In the genomic region with DNA sequence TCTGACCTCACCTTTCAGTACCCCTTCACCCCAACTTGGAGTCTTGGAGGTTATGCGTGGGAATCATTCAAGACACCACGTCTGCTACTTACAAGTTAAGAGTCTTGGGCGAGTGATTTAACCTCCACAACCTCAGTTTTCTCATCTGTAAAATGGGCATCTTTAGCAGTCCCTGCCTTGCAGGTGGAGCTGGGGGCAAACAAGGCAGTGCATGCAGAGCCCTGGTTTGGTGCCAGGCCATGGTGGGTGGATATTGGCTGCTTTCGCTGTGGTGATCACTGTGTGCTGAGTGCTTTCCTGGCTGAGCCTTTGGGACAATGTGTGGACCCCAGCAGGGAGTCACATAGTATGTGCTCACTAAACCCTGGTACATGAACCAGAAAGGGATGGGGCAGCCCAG, we compare ENCODE assay signal across 15 cellular contexts. TPM values are rescaled to one million over a fixed set of nuclear protein-coding genes. Genes with fewer than 3 reads are reported as not detected.
DNase-seq lines count a peak whose midpoint lies in the region; ATAC-seq, FAIRE-seq and TF ChIP-seq lines count a peak whose summit lies in the region.
"Had no signal": no experiment of that assay in that cellular context is flagged by ENCODE, and none has a peak within 500 bp of the region (broad histone marks: within the 10 kb centered on the region; RNA-seq: fewer than 3 reads in every experiment).

No MANE protein-coding gene starts in this region.

- peak overlapping the region; percentile 43 for H3K9ac ChIP-seq in HCT116 (ENCODE audit: low read length)
- H3K9ac ChIP-seq in endothelial cell of umbilical vein (replicated peaks; ENCODE audit: extremely low read depth, insufficient read depth, low read length), result no peak overlapping the region

- peaks cover 22% of the 10 kb centered on the region for H3K4me1 Mint-ChIP-seq in stimulated activated effector memory CD8-positive, alpha-beta T cell treated with anti-CD3 and anti-CD28 coated beads, Interleukin-12 subunit alpha, Interleukin-12 subunit beta, amount 100 ng/mL, for 72 hours

- H3K36me3 ChIP-seq in HCT116 (ENCODE audit: control insufficient read depth in 1 of 2, insufficient read depth in 2 of 2, low read length in 2 of 2), result no peaks in the 10 kb centered on the region
- no peaks in the 10 kb centered on the region for H3K36me3 ChIP-seq in OCI-LY7 (ENCODE audit: insufficient read depth, low read length)
- no peaks in the 10 kb centered on the region for H3K36me3 ChIP-seq in endothelial cell of umbilical vein (ENCODE audit: control insufficient read depth in 2 of 2, extremely low read depth in 1 of 2, insufficient read depth in 2 of 2, low read length in 2 of 2)
- H3K36me3 ChIP-seq in gastrocnemius medialis, result no peaks in the 10 kb centered on the region
- H3K36me3 ChIP-seq in small intestine (ENCODE audit: control insufficient read depth in 2 of 2, insufficient read depth in 2 of 2, low read length in 2 of 2), result no peaks in the 10 kb centered on the region
- H3K36me3 ChIP-seq in heart right ventricle, result no peaks in the 10 kb centered on the region
- H3K36me3 ChIP-seq: thoracic aorta had no signal

- no peak for TF ChIP-seq RAD21 in HCT116 (IDR thresholded peaks at IDR 0.05; ENCODE audit: low read depth)

- no peak overlapping the region for H3K4me3 Mint-ChIP-seq in stimulated activated effector memory CD8-positive, alpha-beta T cell treated with anti-CD3 and anti-CD28 coated beads, Interleukin-12 subunit alpha, Interleukin-12 subunit beta, amount 100 ng/mL, for 72 hours
- H3K4me3 Mint-ChIP-seq: activated B cell treated with CpG ODN at 0.5 μM for 24 hours; activated naive CD8-positive, alpha-beta T cell treated with anti-CD3 and anti-CD28 coated beads, Interleukin-2, amount 10 ng/mL, durations not matched to agents 7 days and 5 days; naive thymus-derived CD4-positive, alpha-beta T cell; T-helper 1 cell treated with Interleukin-12 subunit alpha and Interleukin-12 subunit beta and Interleukin-4 antibody, amounts not matched to agents 30 μg/mL and 1 μg/mL, for 36 hours had no signal

- H3K79me2 ChIP-seq in HCT116 (ENCODE audit: insufficient read depth, low read length) (no peaks in the 10 kb centered on the region), OCI-LY7 (ENCODE audit: insufficient read depth, low read depth, low read length) (no peaks in the 10 kb centered on the region), endothelial cell of umbilical vein (ENCODE audit: control insufficient read depth, insufficient read depth, low read length) (no peaks in the 10 kb centered on the region)

- H3K4me3 ChIP-seq in HCT116 (replicated peaks in 1 of 2; ENCODE audit: low read depth in 1 of 2, low read length in 2 of 2), result no peak overlapping the region
- peak overlapping the region; percentile 68 for H3K4me3 ChIP-seq in OCI-LY7 (ENCODE audit: low read depth, low read length, poor library complexity, severe bottlenecking)
- no peak overlapping the region for H3K4me3 ChIP-seq in endothelial cell of umbilical vein (replicated peaks in 1 of 3; ENCODE audit: insufficient read depth in 1 of 3, low read depth in 1 of 3, low read length in 3 of 3)
- H3K4me3 ChIP-seq in gastrocnemius medialis, result no peak overlapping the region
- no peak overlapping the region for H3K4me3 ChIP-seq in small intestine (ENCODE audit: low read depth in 1 of 2, low read length in 2 of 2)
- no peak overlapping the region for H3K4me3 ChIP-seq in heart right ventricle
- H3K4me3 ChIP-seq: thoracic aorta had no signal

- H3K9me2 ChIP-seq in HCT116 (ENCODE audit: insufficient read depth), result no peaks in the 10 kb centered on the region
- no peaks in the 10 kb centered on the region for H3K9me2 ChIP-seq in OCI-LY7 (ENCODE audit: insufficient read depth, low read length)

- RAD21 ChIA-PET in HCT116 (lab: Charles Lee; ENCODE audit: low non-redundant PET in 1 of 2, low total read pairs in 2 of 2, uncharacterized antibody in 2 of 2, unreplicated experiment in 2 of 2), result no interaction called here

- TF ChIP-seq CTCF in HCT116 (IDR thresholded peaks at IDR 0.05 in 2 of 3, conservative IDR thresholded peaks at IDR 0.05 in 1 of 3; ENCODE audit: borderline replicate concordance in 1 of 3, insufficient read depth in 1 of 3, low read depth in 2 of 3, low read length in 2 of 3), result no peak
- no peak for TF ChIP-seq CTCF in OCI-LY7 (conservative IDR thresholded peaks at IDR 0.05; ENCODE audit: low read length)
- TF ChIP-seq CTCF in endothelial cell of umbilical vein (IDR thresholded peaks at IDR 0.05; ENCODE audit: extremely low read depth in 1 of 2, insufficient read depth in 1 of 2, low read depth in 1 of 2, low read length in 2 of 2), result no peak
- no peak for TF ChIP-seq CTCF in gastrocnemius medialis (IDR thresholded peaks at IDR 0.05 in 4 of 5, conservative IDR thresholded peaks at IDR 0.05 in 1 of 5)
- no peak for TF ChIP-seq CTCF in heart right ventricle (IDR thresholded peaks at IDR 0.05)

- H3K27ac Mint-ChIP-seq in stimulated activated effector memory CD8-positive, alpha-beta T cell treated with anti-CD3 and anti-CD28 coated beads, Interleukin-12 subunit alpha, Interleukin-12 subunit beta, amount 100 ng/mL, for 72 hours, result no peak overlapping the region
- H3K27ac Mint-ChIP-seq: activated T-cell treated with anti-CD3 and anti-CD28 coated beads, Interleukin-2, amount 50 U/mL, for 72 hours; naive thymus-derived CD4-positive, alpha-beta T cell; T-helper 1 cell treated with Interleukin-12 subunit alpha and Interleukin-12 subunit beta and Interleukin-4 antibody, amounts not matched to agents 30 μg/mL and 1 μg/mL, for 36 hours had no signal

- H3K9me1 ChIP-seq in endothelial cell of umbilical vein (replicated peaks; ENCODE audit: control insufficient read depth, extremely low read depth, insufficient read depth, low read length), result no peaks in the 10 kb centered on the region

- H3K27ac ChIP-seq in HCT116 (ENCODE audit: low read depth, low read length) (peak overlapping the region; percentile 73), OCI-LY7 (ENCODE audit: low read depth, low read length, poor library complexity, severe bottlenecking) (peak overlapping the region; percentile 71), endothelial cell of umbilical vein (ENCODE audit: insufficient read depth, low read depth, low read length) (no peak overlapping the region), gastrocnemius medialis (peak overlapping the region in 3 of 4 donors; percentile 67 to 84 (median 73)), small intestine (ENCODE audit: low read depth in 1 of 2, low read length in 1 of 2) (no peak overlapping the region), heart right ventricle (no peak overlapping the region)
- H3K27ac ChIP-seq: thoracic aorta had no signal

- TF ChIP-seq POLR2A in HCT116 (IDR thresholded peaks at IDR 0.05; ENCODE audit: borderline replicate concordance, extremely low read depth, insufficient read depth, insufficient read length) (no peak), endothelial cell of umbilical vein (IDR thresholded peaks at IDR 0.05; ENCODE audit: low read depth, low read length) (no peak), gastrocnemius medialis (IDR thresholded peaks at IDR 0.05) (no peak)

- H2AFZ ChIP-seq in HCT116 (ENCODE audit: low read depth, low read length, poor library complexity, severe bottlenecking) (no peak overlapping the region), OCI-LY7 (ENCODE audit: low read length) (peak overlapping the region; percentile 60; the same call in 1 of the 2 replicates), endothelial cell of umbilical vein (ENCODE audit: low read depth, low read length) (peak overlapping the region; percentile 82)

- FAIRE-seq in endothelial cell of umbilical vein (lab: Jason Lieb, UNC), result no peak
- no peak for FAIRE-seq in small intestine (lab: Jason Lieb, UNC)

- ATAC-seq in HCT116 (no peak), gastrocnemius medialis (no peak), heart right ventricle (no peak)
- ATAC-seq in stimulated activated effector memory CD8-positive, alpha-beta T cell treated with anti-CD3 and anti-CD28 coated beads, Interleukin-12 subunit alpha, Interleukin-12 subunit beta, amount 100 ng/mL, for 72 hours, result no peak

- 93 to 98% (median 95%) methylated on average over 4 of the region's 4 CpGs for WGBS in small intestine, 3 donors
- 91 to 95% methylated on average over 4 of the region's 4 CpGs for WGBS in heart right ventricle, 2 donors

- H3K9me3 Mint-ChIP-seq in stimulated activated effector memory CD8-positive, alpha-beta T cell treated with anti-CD3 and anti-CD28 coated beads, Interleukin-12 subunit alpha, Interleukin-12 subunit beta, amount 100 ng/mL, for 72 hours, result no peaks in the 10 kb centered on the region
- H3K9me3 Mint-ChIP-seq: activated B cell treated with CpG ODN at 0.5 μM for 24 hours; activated naive CD8-positive, alpha-beta T cell treated with anti-CD3 and anti-CD28 coated beads, Interleukin-2, amount 10 ng/mL, durations not matched to agents 7 days and 5 days; activated T-cell treated with anti-CD3 and anti-CD28 coated beads, Interleukin-2, amount 50 U/mL, for 72 hours; naive thymus-derived CD4-positive, alpha-beta T cell; T-helper 1 cell treated with Interleukin-12 subunit alpha and Interleukin-12 subunit beta and Interleukin-4 antibody, amounts not matched to agents 30 μg/mL and 1 μg/mL, for 36 hours had no signal

- H3K36me3 Mint-ChIP-seq in stimulated activated effector memory CD8-positive, alpha-beta T cell treated with anti-CD3 and anti-CD28 coated beads, Interleukin-12 subunit alpha, Interleukin-12 subunit beta, amount 100 ng/mL, for 72 hours, result no peaks in the 10 kb centered on the region
- H3K36me3 Mint-ChIP-seq: activated naive CD8-positive, alpha-beta T cell treated with anti-CD3 and anti-CD28 coated beads, Interleukin-2, amount 10 ng/mL, durations not matched to agents 7 days and 5 days; naive thymus-derived CD4-positive, alpha-beta T cell had no signal

- H4K20me1 ChIP-seq in HCT116 (ENCODE audit: insufficient read depth) (no peaks in the 10 kb centered on the region), OCI-LY7 (ENCODE audit: insufficient read depth, low read length) (no peaks in the 10 kb centered on the region), endothelial cell of umbilical vein (replicated peaks; ENCODE audit: control insufficient read depth, extremely low read depth, insufficient read depth, low read length) (no peaks in the 10 kb centered on the region)

- dilution Hi-C loops in endothelial cell of umbilical vein (cut with MboI; ENCODE audit: extremely low pct_ligation_motif_present, low sequenced_read_pairs), result no loop called here

- DNase-seq in HCT116 (ENCODE audit: low read depth, low spot score) (no peak), OCI-LY7 (ENCODE audit: low spot score) (no peak), endothelial cell of umbilical vein (ENCODE audit: low read depth, low spot score) (no peak), gastrocnemius medialis (no peak), small intestine (no peak), heart right ventricle (no peak)
- DNase-seq in stimulated activated CD4-positive, alpha-beta T cell treated with anti-CD3 and anti-CD28 coated beads, Interleukin-2, amount 100 ng/mL, for 24 hours, result no peak
- no peak for DNase-seq in stimulated activated effector memory CD8-positive, alpha-beta T cell treated with anti-CD3 and anti-CD28 coated beads, Interleukin-12 subunit alpha, Interleukin-12 subunit beta, amount 100 ng/mL, for 72 hours (ENCODE audit: low spot score in 2 of 2)
- DNase-seq: NCI-H2081 treated with DMSO at 0.1 percent for 48 hours had no signal

- CTCF ChIA-PET in HCT116 (lab: Charles Lee), result interaction anchor here (1.8 to 4.9 kb wide), 4 partner anchors 9 to 27 kb away, joined by 7 to 41 read pairs (median 16); no protein-coding TSS in a partner anchor
- CTCF ChIA-PET in OCI-LY7 (lab: Charles Lee; ENCODE audit: unreplicated experiment), result interaction anchor here (1.2 to 1.4 kb wide), 4 partner anchors 9 to 37 kb away, joined by 4 to 5 read pairs (median 4); no protein-coding TSS in a partner anchor
- CTCF ChIA-PET in endothelial cell of umbilical vein (lab: Charles Lee), result interaction anchor here (1.5 to 9.6 kb wide), 3 partner anchors 10 to 27 kb away, joined by 7 to 107 read pairs (median 33); no protein-coding TSS in a partner anchor

- H3K9me3 ChIP-seq in HCT116 (ENCODE audit: control insufficient read depth in 1 of 2, insufficient read depth in 1 of 2, low read depth in 1 of 2, low read length in 2 of 2), result no peaks in the 10 kb centered on the region
- no peaks in the 10 kb centered on the region for H3K9me3 ChIP-seq in OCI-LY7 (ENCODE audit: low read length)
- no peaks in the 10 kb centered on the region for H3K9me3 ChIP-seq in endothelial cell of umbilical vein (replicated peaks; ENCODE audit: control insufficient read depth, insufficient read depth, low read length)
- no peaks in the 10 kb centered on the region for H3K9me3 ChIP-seq in gastrocnemius medialis
- no peaks in the 10 kb centered on the region for H3K9me3 ChIP-seq in small intestine (ENCODE audit: control insufficient read depth, low read depth)
- H3K9me3 ChIP-seq in heart right ventricle, result no peaks in the 10 kb centered on the region
- H3K9me3 ChIP-seq: thoracic aorta had no signal

- intact Hi-C loops in HCT116 (cut with micrococcal nuclease) (no loop called here), OCI-LY7 (cut with micrococcal nuclease; ENCODE audit: unreplicated experiment) (loop anchor here (1.0 to 2.0 kb wide), 2 partner anchors 20 to 27 kb away; a partner anchor contains a TSS), endothelial cell of umbilical vein (cut with micrococcal nuclease) (loop anchor here (1.0 kb wide), 1 partner anchor 27 kb away; no protein-coding TSS in a partner anchor), gastrocnemius medialis (cut with DNase I; ENCODE audit: low total_unique reads) (no loop called here), heart right ventricle (cut with DNase I) (no loop called here)

- BruUV-seq in HCT116 (replicated peaks; lab: Mats Ljungman, UMichigan), result no TSS peak
- BruUV-seq in OCI-LY7 (replicated peaks; lab: Mats Ljungman, UMichigan), result no TSS peak
- BruUV-seq in endothelial cell of umbilical vein (replicated peaks; lab: Mats Ljungman, UMichigan), result no TSS peak

- H3K4me2 ChIP-seq in HCT116 (ENCODE audit: low read length) (peak overlapping the region; percentile 64; the same call in 1 of the 2 replicates), OCI-LY7 (ENCODE audit: low read length) (peak overlapping the region; percentile 76), endothelial cell of umbilical vein (ENCODE audit: insufficient read depth, low read length) (no peak overlapping the region)

- H3K4me1 ChIP-seq in HCT116 (ENCODE audit: control insufficient read depth in 1 of 2, insufficient read depth in 2 of 2, low read length in 2 of 2), result peaks cover 17 to 31% of the 10 kb centered on the region in 2 experiments
- H3K4me1 ChIP-seq in OCI-LY7 (ENCODE audit: insufficient read depth, low read length, poor library complexity, severe bottlenecking), result peaks cover 73% of the 10 kb centered on the region
- no peaks in the 10 kb centered on the region for H3K4me1 ChIP-seq in endothelial cell of umbilical vein (ENCODE audit: control insufficient read depth, extremely low read depth, insufficient read depth, low read length)
- peaks cover 8 to 9% of the 10 kb centered on the region in 2 donors for H3K4me1 ChIP-seq in gastrocnemius medialis
- no peaks in the 10 kb centered on the region for H3K4me1 ChIP-seq in small intestine (ENCODE audit: control insufficient read depth in 2 of 2, insufficient read depth in 1 of 2, low read depth in 1 of 2, low read length in 1 of 2)
- H3K4me1 ChIP-seq in heart right ventricle, result peaks cover 0 to 23% (median 6%) of the 10 kb centered on the region in 9 donors

- POLR2A ChIA-PET in HCT116 (lab: Charles Lee), result no interaction called here
- POLR2A ChIA-PET in OCI-LY7 (lab: Charles Lee), result interaction anchor here (0.6 to 9.2 kb wide), 7 partner anchors 10 to 1465 kb away, joined by 3 to 102 read pairs (median 4); a partner anchor contains a TSS
- POLR2A ChIA-PET in endothelial cell of umbilical vein (lab: Charles Lee), result no interaction called here

- in situ Hi-C loops in gastrocnemius medialis (cut with MboI; ENCODE audit: low sequenced_read_pairs in 4 of 4), result no loop called here

- H3K27me3 ChIP-seq in HCT116 (ENCODE audit: insufficient read depth, low read length), result no peaks in the 10 kb centered on the region
- no peaks in the 10 kb centered on the region for H3K27me3 ChIP-seq in endothelial cell of umbilical vein (ENCODE audit: control insufficient read depth in 2 of 2, insufficient read depth in 2 of 2, low read length in 2 of 2)
- H3K27me3 ChIP-seq in gastrocnemius medialis, result no peaks in the 10 kb centered on the region
- H3K27me3 ChIP-seq in small intestine (ENCODE audit: control insufficient read depth in 2 of 2, insufficient read depth in 2 of 2, low read length in 2 of 2), result no peaks in the 10 kb centered on the region
- no peaks in the 10 kb centered on the region for H3K27me3 ChIP-seq in heart right ventricle

RNA-seq across cellular contexts. Expression of a gene that starts 20.4 kb away (rescaled TPM):
- 2,752 TPM for total RNA-seq in HCT116 (2021; ENCODE audit: unreplicated experiment)
- polyA plus RNA-seq in HCT116 (2012), result 2,841 and 3,306 TPM in 2 replicates
- total RNA-seq in OCI-LY7 (2014; rRNA removed; shearing (Covaris generic)), result 2,780 and 3,271 TPM in 2 replicates
- 3,053 and 3,088 TPM in 2 replicates for total RNA-seq in OCI-LY7 (2022)
- 1,418 and 1,488 TPM in 2 replicates for total RNA-seq in endothelial cell of umbilical vein
- polyA plus RNA-seq in endothelial cell of umbilical vein, result 273 and 404 TPM in 2 replicates
- 749 and 766 TPM in 2 replicates for polyA plus RNA-seq in endothelial cell of umbilical vein (2011; cell fraction: cytosol; rRNA removed)
- polyA plus RNA-seq in endothelial cell of umbilical vein (2011; cell fraction: nucleus; rRNA removed), result 329 and 598 TPM in 2 replicates
- polyA plus RNA-seq in endothelial cell of umbilical vein (2012), result 1,179 and 1,542 TPM in 2 replicates
- polyA minus RNA-seq in endothelial cell of umbilical vein, result 229 and 282 TPM in 2 replicates
- polyA minus RNA-seq in endothelial cell of umbilical vein (2011; cell fraction: cytosol; rRNA and poly(A)+ RNA removed), result 411 TPM
- 112 and 238 TPM in 2 replicates for polyA minus RNA-seq in endothelial cell of umbilical vein (2011; cell fraction: nucleus; rRNA and poly(A)+ RNA removed)
- total RNA-seq in gastrocnemius medialis, result 100 to 1,000 TPM; 121 to 177 (median 174) TPM
- polyA plus RNA-seq in small intestine, result 1,000 to 10,000 TPM; 1,019 to 2,156 (median 1,110) TPM
- 100 to 1,000 TPM; 133 to 348 (median 164) TPM for total RNA-seq in heart right ventricle
- polyA plus RNA-seq in heart right ventricle, result 100 to 1,000 TPM; 567 to 626 TPM

Comparison
In these comparisons a context has a peak if more than half of its experiments do, and no peak if none do; other contexts are left out.
1. H3K27ac ChIP-seq: peak in HCT116 (single experiment), OCI-LY7 (single experiment) and gastrocnemius medialis (3 of 4); none in endothelial cell of umbilical vein (single experiment), small intestine (0 of 2) and heart right ventricle (0 of 10).
2. intact Hi-C loops: an anchor here in OCI-LY7 (1.0 to 2.0 kb wide) and endothelial cell of umbilical vein (1.0 kb wide); none called in HCT116, gastrocnemius medialis and heart right ventricle.